Comparison of ENCODE assay signal across 1 cellular context in genomic region chr10:69451209-69451783, GRCh38.
TF ChIP-seq lines count a peak whose summit lies in the region.

TSS of gene TSPAN15 (plus strand) at chr10:69451465. CDS start at chr10:69451595, 130 bp downstream.

TF ChIP-seq in GM23338, 12 proteins besides CTCF, POLR2A, EP300 and RAD21 (continued from another document):
- TF ChIP-seq ZNF462 (CRISPR knock-in tag; IDR thresholded peaks at IDR 0.05) = no peak
- no peak for TF ChIP-seq EZH2 (IDR thresholded peaks at IDR 0.05; ENCODE audit: low read depth, unreplicated experiment)
- no peak for TF ChIP-seq ETS1 (IDR thresholded peaks at IDR 0.05)
- no peak for TF ChIP-seq STAT1 (IDR thresholded peaks at IDR 0.05; ENCODE audit: unreplicated experiment)
- peak; percentile 74 for TF ChIP-seq POLR2AphosphoS5 (IDR thresholded peaks at IDR 0.05; ENCODE audit: low read depth)
